Comparison of ENCODE assay signal across 8 cellular contexts in the genomic region with DNA sequence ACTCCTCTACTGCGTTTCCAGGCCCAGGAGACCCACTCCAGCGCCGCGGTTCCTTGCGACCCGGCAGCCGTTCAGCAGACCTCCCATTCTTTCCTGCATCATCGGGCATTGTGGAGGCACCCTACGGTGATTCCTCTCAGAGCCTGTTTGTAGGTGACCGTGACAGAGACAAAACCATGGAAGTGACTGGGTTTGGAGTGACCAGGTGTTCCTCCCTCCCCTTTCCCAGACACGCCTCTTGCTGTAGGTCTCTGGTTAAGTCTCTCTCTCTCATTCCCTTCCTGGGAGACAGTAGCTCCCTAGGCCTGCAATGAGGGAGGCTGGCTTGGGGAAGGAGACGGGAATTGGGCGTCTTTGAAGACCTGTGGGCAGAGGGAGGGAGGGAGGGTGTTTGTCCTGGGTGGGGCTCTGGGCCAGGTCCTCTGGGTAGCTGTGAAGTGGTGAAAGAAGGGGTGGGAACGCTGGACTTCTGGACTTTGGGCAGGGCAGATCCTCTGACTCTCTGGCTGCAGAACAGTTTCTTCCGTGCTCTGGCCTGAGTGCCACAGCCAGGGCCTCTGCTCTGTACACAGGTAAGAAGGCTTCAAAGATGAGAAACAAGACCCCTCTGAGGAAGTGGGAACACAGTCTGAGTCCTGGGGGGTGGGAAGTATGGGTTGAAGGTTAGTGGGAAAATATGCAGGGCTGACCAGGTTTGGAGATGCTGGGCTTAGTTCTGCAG. TPM values are rescaled to one million over a fixed set of nuclear protein-coding genes. Genes with fewer than 3 reads are reported as not detected.
DNase-seq lines count a peak whose midpoint lies in the region; ATAC-seq and TF ChIP-seq lines count a peak whose summit lies in the region.

No MANE protein-coding gene starts in this region.

- DNase-seq in A172 (ENCODE audit: low spot score) (peak; percentile 18), HFFc6 (no peak), heart left ventricle (peak in 1 of 5 donors; percentile 35), retinal pigment epithelial cell (ENCODE audit: low read depth) (no peak), OCI-M1 (lab: John Stamatoyannopoulos, UW) (no peak), activated gamma-delta T cell treated with Interleukin-2 at 50 U/mL for 16 hours (no peak)
- DNase-seq in activated CD4-positive, alpha-beta memory T cell treated with anti-CD3 and anti-CD28 coated beads, Interleukin-2, amount 10 ng/mL, durations not matched to agents 7 days and 5 days, result no peak

- intact Hi-C loops in heart left ventricle (cut with DNase I), result loop anchor here in 2 of 10 donors (5.0 to 10.0 kb wide), 2 partner anchors 43 to 155 kb away; no protein-coding TSS in a partner anchor

- peaks cover 0 to 34% (median 19%) of the 10 kb centered on the region in 12 donors for H3K4me1 ChIP-seq in heart left ventricle

- CTCF ChIA-PET in activated CD4-positive, alpha-beta memory T cell treated with anti-CD3 and anti-CD28 coated beads, Interleukin-2, amount 10 ng/mL, durations not matched to agents 7 days and 5 days (lab: Charles Lee), result interaction anchor here (0.7 to 1.8 kb wide), 2 partner anchors 83 to 115 kb away, joined by 3 to 4 read pairs; no protein-coding TSS in a partner anchor

- ATAC-seq in heart left ventricle, result peak in 3 of 4 donors; percentile 5 to 16 (median 15)
- ATAC-seq in HG02610 (IDR thresholded peaks at IDR 0.05; ENCODE audit: unreplicated experiment), result no peak

- WGBS in heart left ventricle, 4 donors, result 7 to 18% (median 10%) methylated on average over 8 to 15 of the region's 15 CpGs

- H3K27ac Mint-ChIP-seq in HFFc6, result peak overlapping the region; percentile 96
- H3K27ac Mint-ChIP-seq in activated CD4-positive, alpha-beta memory T cell treated with anti-CD3 and anti-CD28 coated beads, Interleukin-2, amount 10 ng/mL, durations not matched to agents 7 days and 5 days, result peak overlapping the region; percentile 88

- H3K4me3 ChIP-seq in heart left ventricle (peak overlapping the region; percentile 69 to 96 (median 84)), retinal pigment epithelial cell (ENCODE audit: low read length) (peak overlapping the region; percentile 99)

- H3K9me3 ChIP-seq in heart left ventricle, result no peaks in the 10 kb centered on the region

- H3K9me3 Mint-ChIP-seq in HFFc6, result no peaks in the 10 kb centered on the region
- H3K9me3 Mint-ChIP-seq in activated CD4-positive, alpha-beta memory T cell treated with anti-CD3 and anti-CD28 coated beads, Interleukin-2, amount 10 ng/mL, durations not matched to agents 7 days and 5 days, result no peaks in the 10 kb centered on the region

- peaks cover 21% of the 10 kb centered on the region for H3K36me3 Mint-ChIP-seq in HFFc6 (ENCODE audit: low read depth)
- peaks cover 17% of the 10 kb centered on the region for H3K36me3 Mint-ChIP-seq in activated CD4-positive, alpha-beta memory T cell treated with anti-CD3 and anti-CD28 coated beads, Interleukin-2, amount 10 ng/mL, durations not matched to agents 7 days and 5 days (ENCODE audit: low read depth)

- H3K4me1 Mint-ChIP-seq in HFFc6 (ENCODE audit: low read depth), result peaks cover 41% of the 10 kb centered on the region
- peaks cover 41% of the 10 kb centered on the region for H3K4me1 Mint-ChIP-seq in activated CD4-positive, alpha-beta memory T cell treated with anti-CD3 and anti-CD28 coated beads, Interleukin-2, amount 10 ng/mL, durations not matched to agents 7 days and 5 days

- POLR2A ChIA-PET in activated CD4-positive, alpha-beta memory T cell treated with anti-CD3 and anti-CD28 coated beads, Interleukin-2, amount 10 ng/mL, durations not matched to agents 7 days and 5 days (lab: Charles Lee), result interaction anchor here (0.7 to 2.9 kb wide), 9 partner anchors 10 to 277 kb away, joined by 3 to 15 read pairs (median 5); a partner anchor contains a TSS

- H3K36me3 ChIP-seq in heart left ventricle, result peaks cover 0 to 56% (median 39%) of the 10 kb centered on the region in 9 donors

- TF ChIP-seq CTCF in HFFc6 (IDR thresholded peaks at IDR 0.05) (no peak), heart left ventricle (IDR thresholded peaks at IDR 0.05) (no peak), retinal pigment epithelial cell (conservative IDR thresholded peaks at IDR 0.05; ENCODE audit: low read depth, low read length) (no peak)

- H3K27me3 ChIP-seq in heart left ventricle, result no peaks in the 10 kb centered on the region

- peak overlapping the region; percentile 67 to 98 (median 88) for H3K27ac ChIP-seq in heart left ventricle

- H3K27me3 Mint-ChIP-seq in HFFc6 (ENCODE audit: insufficient read depth), result peaks cover 2% of the 10 kb centered on the region; the same call in 1 of the 2 replicates
- H3K27me3 Mint-ChIP-seq in activated CD4-positive, alpha-beta memory T cell treated with anti-CD3 and anti-CD28 coated beads, Interleukin-2, amount 10 ng/mL, durations not matched to agents 7 days and 5 days, result no peaks in the 10 kb centered on the region

- no peak for TF ChIP-seq POLR2A in heart left ventricle (IDR thresholded peaks at IDR 0.05)

- H3K4me3 Mint-ChIP-seq in HFFc6, result peak overlapping the region; percentile 95
- peak overlapping the region; percentile 86 for H3K4me3 Mint-ChIP-seq in activated CD4-positive, alpha-beta memory T cell treated with anti-CD3 and anti-CD28 coated beads, Interleukin-2, amount 10 ng/mL, durations not matched to agents 7 days and 5 days

RNA-seq across cellular contexts. Expression of a gene that starts 0.8 kb away (rescaled TPM):
- 17.0 and 19.0 TPM in 2 replicates for total RNA-seq in A172 (2014; rRNA removed; shearing (Covaris generic))
- 10 to 100 TPM; 10.7 to 12.6 (median 11.8) TPM for total RNA-seq in HFFc6 (2021; fragmentation: NEBNext Ultra II Directional; extraction: Animal tissue kit (Norgen Biotek cat#: 25700))
- total RNA-seq in activated CD4-positive, alpha-beta memory T cell treated with anti-CD3 and anti-CD28 coated beads, Interleukin-2, amount 10 ng/mL, durations not matched to agents 7 days and 5 days, result 10 to 100 TPM; 19.3 to 20.3 TPM
- 10 to 100 TPM; 18.8 to 35.4 (median 26.9) TPM for total RNA-seq in heart left ventricle
- polyA plus RNA-seq in heart left ventricle, result 10 to 100 TPM; 23.5 to 30.0 TPM

RNA-seq across cellular contexts. Expression of a gene that starts 1.0 kb away (rescaled TPM):
- total RNA-seq in A172 (2014; rRNA removed; shearing (Covaris generic)), result 29.9 and 30.7 TPM in 2 replicates
- 10 to 100 TPM; 52.6 to 62.9 (median 58.7) TPM for total RNA-seq in HFFc6 (2021; fragmentation: NEBNext Ultra II Directional; extraction: Animal tissue kit (Norgen Biotek cat#: 25700))
- total RNA-seq in activated CD4-positive, alpha-beta memory T cell treated with anti-CD3 and anti-CD28 coated beads, Interleukin-2, amount 10 ng/mL, durations not matched to agents 7 days and 5 days, result 10 to 100 TPM; 46.8 to 57.8 TPM
- total RNA-seq in heart left ventricle, result 10 to 100 TPM; 54.0 to 98.5 (median 83.1) TPM
- 100 to 1,000 TPM; 119 to 142 TPM for polyA plus RNA-seq in heart left ventricle

RNA-seq across cellular contexts. Expression of a gene that starts 6.5 kb away (rescaled TPM):
- 22.5 and 24.7 TPM in 2 replicates for total RNA-seq in A172 (2014; rRNA removed; shearing (Covaris generic))
- total RNA-seq in HFFc6 (2021; fragmentation: NEBNext Ultra II Directional; extraction: Animal tissue kit (Norgen Biotek cat#: 25700)), result 10 to 100 TPM; 33.7 to 50.3 (median 37.0) TPM
- total RNA-seq in activated CD4-positive, alpha-beta memory T cell treated with anti-CD3 and anti-CD28 coated beads, Interleukin-2, amount 10 ng/mL, durations not matched to agents 7 days and 5 days, result 10 to 100 TPM; 12.7 to 13.0 TPM
- total RNA-seq in heart left ventricle, result 10 to 100 TPM in 2 of 9 donors, 1 to 10 TPM in 7; 5.6 to 13.2 (median 7.9) TPM
- 1 to 10 TPM; 3.5 to 6.1 TPM for polyA plus RNA-seq in heart left ventricle

RNA-seq across cellular contexts. Expression of a gene that starts 15.9 kb away (rescaled TPM):
- total RNA-seq in A172 (2014; rRNA removed; shearing (Covaris generic)), result 82.3 and 84.6 TPM in 2 replicates
- total RNA-seq in HFFc6 (2021; fragmentation: NEBNext Ultra II Directional; extraction: Animal tissue kit (Norgen Biotek cat#: 25700)), result 100 to 1,000 TPM in 1 of 6 experiments, 10 to 100 TPM in 5; 62.8 to 115 (median 66.7) TPM
- total RNA-seq in activated CD4-positive, alpha-beta memory T cell treated with anti-CD3 and anti-CD28 coated beads, Interleukin-2, amount 10 ng/mL, durations not matched to agents 7 days and 5 days, result under 1 TPM; 0.23 to 0.35 TPM
- total RNA-seq in heart left ventricle, result 10 to 100 TPM in 1 of 9 donors, 1 to 10 TPM in 8; 1.4 to 10.4 (median 1.9) TPM
- polyA plus RNA-seq in heart left ventricle, result 1 to 10 TPM; 1.8 to 4.8 TPM

RNA-seq across cellular contexts. Expression of a gene that starts 38.8 kb away (rescaled TPM):
- total RNA-seq in A172 (2014; rRNA removed; shearing (Covaris generic)), result 111 and 121 TPM in 2 replicates
- total RNA-seq in HFFc6 (2021; fragmentation: NEBNext Ultra II Directional; extraction: Animal tissue kit (Norgen Biotek cat#: 25700)), result 100 to 1,000 TPM in 2 of 6 experiments, 10 to 100 TPM in 4; 85.0 to 101 (median 96.4) TPM
- total RNA-seq in activated CD4-positive, alpha-beta memory T cell treated with anti-CD3 and anti-CD28 coated beads, Interleukin-2, amount 10 ng/mL, durations not matched to agents 7 days and 5 days, result 10 to 100 TPM; 59.2 to 60.4 TPM
- 10 to 100 TPM; 22.7 to 36.5 (median 32.3) TPM for total RNA-seq in heart left ventricle
- polyA plus RNA-seq in heart left ventricle, result 10 to 100 TPM; 18.7 to 53.4 TPM
